1 cellular context compared by ENCODE assay signal in genomic region chr12:52181757-52182156, GRCh38.
TF ChIP-seq lines count a peak whose summit lies in the region.

No MANE protein-coding gene starts in this region.

TF ChIP-seq in HepG2, 621 proteins besides CTCF, POLR2A, EP300 and RAD21:
- TF ChIP-seq KLF9 (CRISPR knock-in tag; IDR thresholded peaks at IDR 0.05; ENCODE audit: low read depth): no peak
